In the genomic region with DNA sequence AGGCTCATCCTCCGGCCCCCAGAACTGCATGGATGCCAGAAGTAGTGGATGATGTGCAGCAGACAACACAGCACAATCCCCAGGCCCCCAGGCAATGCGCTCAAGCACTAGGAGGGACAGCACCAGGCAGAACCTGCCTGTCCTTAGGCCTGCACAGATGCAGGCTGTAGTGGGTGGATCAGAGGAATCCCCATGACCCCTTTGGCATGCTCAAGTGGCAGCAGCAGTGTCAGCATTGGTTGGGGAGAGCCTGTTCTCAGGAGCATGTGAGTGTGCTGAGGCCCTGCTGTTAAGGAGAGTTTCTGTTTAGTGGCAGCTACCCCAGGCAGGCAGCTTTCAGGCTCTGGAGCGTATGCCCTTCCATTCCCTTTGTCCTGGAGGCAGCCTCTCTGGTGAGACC, we compare ENCODE assay signal across 25 cellular contexts. TPM values are rescaled to one million over a fixed set of nuclear protein-coding genes. Genes with fewer than 3 reads are reported as not detected.
"Had no signal": no experiment of that assay in that cellular context is flagged by ENCODE, and none has a peak within 500 bp of the region (broad histone marks: within the 10 kb centered on the region; RNA-seq: fewer than 3 reads in every experiment).

No MANE protein-coding gene starts in this region.

- H3K4me1 Mint-ChIP-seq: mesothelial cell of epicardium, natural killer cell, neural crest cell had no signal

- DNase-seq: colonic mucosa; effector CD4-positive, alpha-beta T cell; hippocampal formation; natural killer cell; occipital lobe; pancreas; small intestine; stimulated activated CD4-positive, alpha-beta T cell treated with anti-CD3 and anti-CD28 coated beads, Interleukin-12 subunit alpha, Interleukin-12 subunit beta, amount 100 ng/mL, for 4 hours; stimulated activated naive CD4-positive, alpha-beta T cell treated with Interleukin-2 at 50 U/mL for 16 hours; trophoblast cell had no signal

- FAIRE-seq: frontal cortex, islet of Langerhans, pancreas, small intestine had no signal

- H3K4me3 Mint-ChIP-seq: mesothelial cell of epicardium, natural killer cell, neural crest cell had no signal

- H3K36me3 ChIP-seq: colonic mucosa, heart left ventricle, pancreas had no signal

- H3K4me1 ChIP-seq: colonic mucosa, pancreas had no signal

- ATAC-seq: heart left ventricle, left lobe of liver, natural killer cell, pancreas, right cardiac atrium had no signal

- H3K27ac ChIP-seq: colonic mucosa, heart left ventricle, pancreas had no signal

- H3K27ac Mint-ChIP-seq: mesothelial cell of epicardium, natural killer cell, progenitor cell of endocrine pancreas had no signal

- H3K4me3 ChIP-seq: colonic mucosa, heart left ventricle, pancreas had no signal

- H3K9me3 ChIP-seq: colonic mucosa, pancreas had no signal

- H3K27me3 ChIP-seq: colonic mucosa, heart left ventricle, pancreas had no signal

- H3K27me3 Mint-ChIP-seq: progenitor cell of endocrine pancreas had no signal

RNA-seq across cellular contexts. Expression of a gene that starts 25.1 kb away (rescaled TPM):
- total RNA-seq: colonic mucosa, dermis microvascular lymphatic vessel endothelial cell, frontal cortex, glomerular endothelial cell, heart left ventricle, left lobe of liver, lower leg skin, mesothelial cell of epicardium, mucosa of gallbladder, myocyte, neural crest cell, occipital lobe, pancreas, progenitor cell of endocrine pancreas, right cardiac atrium, urinary bladder had no signal
- polyA plus RNA-seq: esophagus, heart left ventricle, pancreas, right cardiac atrium, small intestine, urinary bladder had no signal
